ENCODE assay signal across 26 cellular contexts in genomic region chr9:31587176-31587575, GRCh38.
"Had no signal": no experiment of that assay in that cellular context is flagged by ENCODE, and none has a peak within 500 bp of the region (broad histone marks: within the 10 kb centered on the region; RNA-seq: fewer than 3 reads in every experiment).

No MANE protein-coding gene starts in this region.

- DNase-seq: activated CD8-positive, alpha-beta memory T cell treated with anti-CD3 and anti-CD28 coated beads for 24 hours; activated CD8-positive, alpha-beta memory T cell treated with anti-CD3 and anti-CD28 coated beads, Interleukin-2, amount 50 U/mL, for 4 hours; activated naive CD4-positive, alpha-beta T cell; activated T-cell treated with anti-CD3 and anti-CD28 coated beads, Interleukin-2, amount 50 U/mL, for 24 hours; adrenal gland; brain microvascular endothelial cell; central memory CD4-positive, alpha-beta T cell; dermis blood vessel endothelial cell; effector CD8-positive, alpha-beta T cell; foreskin melanocyte; hippocampal formation; left ventricle myocardium inferior; natural killer cell; spleen; stimulated activated CD4-positive, alpha-beta T cell treated with anti-CD3 and anti-CD28 coated beads, Interleukin-4, amount 100 ng/mL, for 24 hours; stimulated activated naive CD4-positive, alpha-beta T cell treated with Interleukin-2 at 50 U/mL for 16 hours had no signal

- ATAC-seq: activated T-helper 17 cell treated with anti-CD3 and anti-CD28 coated beads, Interleukin-2, amount 50 U/mL, for 72 hours; natural killer cell; WTC11 had no signal

- H3K4me1 Mint-ChIP-seq: activated T-helper 17 cell treated with anti-CD3 and anti-CD28 coated beads, Interleukin-2, amount 50 U/mL, for 72 hours; mesothelial cell of epicardium; natural killer cell; WTC11 had no signal

- H3K4me3 Mint-ChIP-seq: activated naive CD8-positive, alpha-beta T cell; activated T-cell treated with anti-CD3 and anti-CD28 coated beads, Interleukin-2, amount 50 U/mL, for 24 hours; activated T-helper 17 cell treated with anti-CD3 and anti-CD28 coated beads, Interleukin-2, amount 50 U/mL, for 72 hours; mesothelial cell of epicardium; natural killer cell; type B pancreatic cell; WTC11 had no signal

- H3K27ac ChIP-seq: adrenal gland, ascending aorta, brain microvascular endothelial cell, left ventricle myocardium inferior, right atrium auricular region, spleen, thoracic aorta, vagina had no signal

- H3K4me3 ChIP-seq: adrenal gland, ascending aorta, left ventricle myocardium inferior, right atrium auricular region, spleen, thoracic aorta, vagina had no signal

- H3K4me1 ChIP-seq: adrenal gland, ascending aorta, left ventricle myocardium inferior, right atrium auricular region, spleen, vagina had no signal

- H3K27me3 ChIP-seq: adrenal gland, ascending aorta, brain microvascular endothelial cell, right atrium auricular region, spleen, vagina had no signal

- H3K27ac Mint-ChIP-seq: activated naive CD8-positive, alpha-beta T cell; activated T-cell treated with anti-CD3 and anti-CD28 coated beads, Interleukin-2, amount 50 U/mL, for 24 hours; activated T-helper 17 cell treated with anti-CD3 and anti-CD28 coated beads, Interleukin-2, amount 50 U/mL, for 72 hours; mesothelial cell of epicardium; natural killer cell; progenitor cell of endocrine pancreas; type B pancreatic cell; WTC11 had no signal

- H3K9me3 ChIP-seq: adrenal gland, ascending aorta, left ventricle myocardium inferior, right atrium auricular region, spleen, thoracic aorta, vagina had no signal

- H3K27me3 Mint-ChIP-seq: activated naive CD8-positive, alpha-beta T cell; activated T-cell treated with anti-CD3 and anti-CD28 coated beads, Interleukin-2, amount 50 U/mL, for 24 hours; activated T-helper 17 cell treated with anti-CD3 and anti-CD28 coated beads, Interleukin-2, amount 50 U/mL, for 72 hours; progenitor cell of endocrine pancreas; type B pancreatic cell had no signal

- H3K36me3 Mint-ChIP-seq: mesothelial cell of epicardium, natural killer cell, type B pancreatic cell, WTC11 had no signal

- H3K9me3 Mint-ChIP-seq: activated T-cell treated with anti-CD3 and anti-CD28 coated beads, Interleukin-2, amount 50 U/mL, for 24 hours; activated T-helper 17 cell treated with anti-CD3 and anti-CD28 coated beads, Interleukin-2, amount 50 U/mL, for 72 hours; mesothelial cell of epicardium; type B pancreatic cell had no signal

- H3K36me3 ChIP-seq: adrenal gland, ascending aorta, brain microvascular endothelial cell, left ventricle myocardium inferior, right atrium auricular region, spleen, thoracic aorta, vagina had no signal
